In the genomic region with DNA sequence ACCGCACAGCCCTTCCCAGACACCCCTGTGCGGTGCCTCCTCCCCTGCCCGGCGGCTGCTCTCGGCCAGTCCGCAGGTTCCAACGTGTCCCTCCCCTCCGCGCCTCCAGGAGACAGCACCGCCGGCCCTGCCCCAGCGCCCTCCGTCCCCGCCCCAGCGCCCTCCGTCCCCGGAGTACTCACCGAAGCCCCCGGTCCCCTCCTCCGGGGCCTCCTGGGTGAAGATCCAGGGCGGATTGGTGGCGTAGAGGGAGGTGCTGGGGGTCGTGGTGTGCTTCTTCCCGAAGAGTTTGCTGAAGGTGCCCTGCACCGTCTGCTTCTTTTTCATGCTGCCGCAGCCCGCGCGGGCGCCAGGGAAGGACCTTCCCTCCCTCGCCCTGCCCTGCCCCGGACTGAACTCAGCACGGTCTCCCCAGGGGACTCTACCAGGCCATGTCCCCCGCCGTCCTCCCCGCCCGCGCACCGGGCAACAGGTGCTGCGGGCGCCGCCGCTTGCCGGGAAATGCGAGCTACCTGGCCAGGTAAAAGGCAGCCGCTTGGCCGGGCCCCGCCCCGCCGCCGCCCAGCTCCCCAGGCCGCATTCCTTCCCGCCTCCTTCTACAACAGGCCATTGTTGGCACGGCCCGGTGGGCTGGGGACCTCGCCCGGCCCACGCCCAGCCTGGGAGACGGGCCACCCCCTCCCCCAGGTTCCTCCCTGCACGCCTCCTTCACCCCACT, we compare ENCODE assay signal across 1 cellular context.
TF ChIP-seq lines count a peak whose summit lies in the region.

A gene with protein sequence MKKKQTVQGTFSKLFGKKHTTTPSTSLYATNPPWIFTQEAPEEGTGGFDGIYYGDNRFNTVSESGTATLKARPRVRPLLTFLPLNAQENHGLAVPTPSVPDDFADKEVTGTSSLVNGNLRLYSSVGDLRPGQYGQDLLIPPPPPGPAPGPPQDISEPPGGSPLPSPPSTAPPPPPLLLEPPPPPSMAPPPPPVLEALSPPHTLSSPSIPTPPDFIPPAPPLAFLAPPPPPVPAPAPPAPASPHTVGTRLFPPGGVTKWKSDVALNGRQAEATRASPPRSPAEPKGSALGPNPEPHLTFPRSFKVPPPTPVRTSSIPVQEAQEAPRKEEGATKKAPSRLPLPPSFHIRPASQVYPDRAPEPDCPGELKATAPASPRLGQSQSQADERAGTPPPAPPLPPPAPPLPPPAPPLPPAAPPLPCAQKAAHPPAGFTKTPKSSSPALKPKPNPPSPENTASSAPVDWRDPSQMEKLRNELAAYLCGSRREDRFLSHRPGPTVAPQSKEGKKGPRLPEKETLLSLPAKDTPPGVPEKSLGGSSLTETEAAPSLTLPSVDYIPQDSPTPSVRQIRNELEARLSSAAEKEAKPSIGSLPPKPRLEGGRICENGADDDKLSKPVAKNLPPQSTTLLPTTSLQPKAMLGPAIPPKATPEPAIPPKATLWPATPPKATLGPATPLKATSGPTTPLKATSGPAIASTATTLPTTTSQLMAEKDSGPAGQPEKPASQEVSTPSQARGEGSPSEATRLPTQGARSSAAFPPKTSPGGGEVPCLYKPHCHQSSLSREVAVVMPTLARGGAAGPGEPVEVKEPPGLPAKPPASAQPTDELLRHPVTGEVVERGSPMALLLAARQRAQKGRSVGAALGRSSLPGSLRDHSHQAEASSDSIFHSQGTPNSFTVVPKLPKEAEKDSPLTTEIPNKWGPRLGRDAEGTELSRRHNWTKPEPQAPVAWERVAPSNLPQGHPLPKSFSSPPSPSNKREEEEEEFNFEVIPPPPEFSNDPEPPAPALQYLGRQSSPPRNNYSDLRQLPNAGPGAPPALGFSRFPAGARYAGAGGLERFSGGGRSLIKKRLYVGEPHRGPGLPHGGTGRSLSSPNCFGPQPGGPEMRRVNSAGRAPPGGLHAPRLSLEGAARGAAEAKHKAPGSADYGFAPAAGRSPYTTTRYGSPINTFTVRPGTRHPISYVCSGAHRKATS (minus strand): TSS at position 503 of the 718 bp plus-strand sequence. CDS start 176 bp downstream, at position 327.

TF ChIP-seq in HepG2, 621 proteins besides CTCF, POLR2A, EP300 and RAD21 (continued from another document):
- TF ChIP-seq, protein P1, sequence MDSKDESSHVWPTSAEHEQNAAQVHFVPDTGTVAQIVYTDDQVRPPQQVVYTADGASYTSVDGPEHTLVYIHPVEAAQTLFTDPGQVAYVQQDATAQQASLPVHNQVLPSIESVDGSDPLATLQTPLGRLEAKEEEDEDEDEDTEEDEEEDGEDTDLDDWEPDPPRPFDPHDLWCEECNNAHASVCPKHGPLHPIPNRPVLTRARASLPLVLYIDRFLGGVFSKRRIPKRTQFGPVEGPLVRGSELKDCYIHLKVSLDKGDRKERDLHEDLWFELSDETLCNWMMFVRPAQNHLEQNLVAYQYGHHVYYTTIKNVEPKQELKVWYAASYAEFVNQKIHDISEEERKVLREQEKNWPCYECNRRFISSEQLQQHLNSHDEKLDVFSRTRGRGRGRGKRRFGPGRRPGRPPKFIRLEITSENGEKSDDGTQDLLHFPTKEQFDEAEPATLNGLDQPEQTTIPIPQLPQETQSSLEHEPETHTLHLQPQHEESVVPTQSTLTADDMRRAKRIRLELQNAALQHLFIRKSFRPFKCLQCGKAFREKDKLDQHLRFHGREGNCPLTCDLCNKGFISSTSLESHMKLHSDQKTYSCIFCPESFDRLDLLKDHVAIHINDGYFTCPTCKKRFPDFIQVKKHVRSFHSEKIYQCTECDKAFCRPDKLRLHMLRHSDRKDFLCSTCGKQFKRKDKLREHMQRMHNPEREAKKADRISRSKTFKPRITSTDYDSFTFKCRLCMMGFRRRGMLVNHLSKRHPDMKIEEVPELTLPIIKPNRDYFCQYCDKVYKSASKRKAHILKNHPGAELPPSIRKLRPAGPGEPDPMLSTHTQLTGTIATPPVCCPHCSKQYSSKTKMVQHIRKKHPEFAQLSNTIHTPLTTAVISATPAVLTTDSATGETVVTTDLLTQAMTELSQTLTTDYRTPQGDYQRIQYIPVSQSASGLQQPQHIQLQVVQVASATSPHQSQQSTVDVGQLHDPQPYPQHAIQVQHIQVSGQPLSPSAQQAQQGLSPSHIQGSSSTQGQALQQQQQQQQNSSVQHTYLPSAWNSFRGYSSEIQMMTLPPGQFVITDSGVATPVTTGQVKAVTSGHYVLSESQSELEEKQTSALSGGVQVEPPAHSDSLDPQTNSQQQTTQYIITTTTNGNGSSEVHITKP (CRISPR knock-in tag; IDR thresholded peaks at IDR 0.05; ENCODE audit: low read depth) = no peak
- 0 out of 2 replicates have a peak, but pooled peaks have one; percentile 47 for TF ChIP-seq MED13 (CRISPR knock-in tag; IDR thresholded peaks at IDR 0.05)
- TF ChIP-seq KLF16 (CRISPR knock-in tag; IDR thresholded peaks at IDR 0.05) = 0 out of 4 replicates have a peak, but pooled peaks of 1 of the 2 experiments have one; percentile 18
- 0 out of 2 replicates have a peak, but pooled peaks have one; percentile 37 for TF ChIP-seq PHF8 (CRISPR knock-in tag; IDR thresholded peaks at IDR 0.05)
- TF ChIP-seq RBFOX2 (IDR thresholded peaks at IDR 0.05; ENCODE audit: low read depth, low read length) = peak; percentile 63; the same call in 1 of the 2 replicates
- TF ChIP-seq, protein P2, sequence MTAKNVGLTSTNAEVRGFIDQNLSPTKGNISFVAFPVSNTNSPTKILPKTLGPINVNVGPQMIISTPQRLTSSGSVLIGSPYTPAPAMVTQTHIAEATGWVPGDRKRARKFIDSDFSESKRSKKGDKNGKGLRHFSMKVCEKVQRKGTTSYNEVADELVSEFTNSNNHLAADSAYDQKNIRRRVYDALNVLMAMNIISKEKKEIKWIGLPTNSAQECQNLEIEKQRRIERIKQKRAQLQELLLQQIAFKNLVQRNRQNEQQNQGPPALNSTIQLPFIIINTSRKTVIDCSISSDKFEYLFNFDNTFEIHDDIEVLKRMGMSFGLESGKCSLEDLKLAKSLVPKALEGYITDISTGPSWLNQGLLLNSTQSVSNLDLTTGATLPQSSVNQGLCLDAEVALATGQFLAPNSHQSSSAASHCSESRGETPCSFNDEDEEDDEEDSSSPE (CRISPR knock-in tag; IDR thresholded peaks at IDR 0.05) = peak; percentile 16; the same call in 1 of the 2 replicates
- peak; percentile 98 for TF ChIP-seq ZEB1 (IDR thresholded peaks at IDR 0.05; ENCODE audit: insufficient replicate concordance, low read depth)
- TF ChIP-seq CAMTA2 (CRISPR knock-in tag; IDR thresholded peaks at IDR 0.05; ENCODE audit: borderline replicate concordance) = 0 out of 2 replicates have a peak, but pooled peaks have one; percentile 6
- 0 out of 2 replicates have a peak, but pooled peaks have one; percentile 37 for TF ChIP-seq ZNF343 (CRISPR knock-in tag; IDR thresholded peaks at IDR 0.05)
- 0 out of 2 replicates have a peak, but pooled peaks have one; percentile 33 for TF ChIP-seq ZNF709 (CRISPR knock-in tag; IDR thresholded peaks at IDR 0.05)
- peak; percentile 35; the same call in 1 of the 2 replicates for TF ChIP-seq HOXA3 (CRISPR knock-in tag; IDR thresholded peaks at IDR 0.05)
- TF ChIP-seq DR1 (CRISPR knock-in tag; IDR thresholded peaks at IDR 0.05) = 0 out of 2 replicates have a peak, but pooled peaks have one; percentile 43
